ENCODE assay signal across 18 cellular contexts in the genomic region with DNA sequence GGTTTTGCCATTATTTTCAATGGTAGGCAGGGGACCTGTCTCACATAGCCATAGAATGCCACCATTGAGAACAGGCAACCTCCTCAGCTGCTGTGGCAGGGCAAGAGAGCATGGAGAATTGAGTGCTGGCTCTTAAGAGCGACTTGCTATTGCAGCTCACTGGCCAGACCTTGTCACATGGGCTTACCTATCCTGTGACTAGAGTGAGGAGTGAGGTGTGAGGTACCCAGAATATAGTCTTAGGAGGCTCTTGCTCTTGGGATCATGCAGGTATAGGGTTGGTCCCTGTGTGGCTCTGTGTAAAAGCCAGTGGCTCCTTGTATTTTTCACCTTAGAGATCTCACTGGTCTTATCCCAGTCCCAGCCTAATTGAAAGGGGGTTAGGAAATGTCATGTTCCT. TPM values are rescaled to one million over a fixed set of nuclear protein-coding genes. Genes with fewer than 3 reads are reported as not detected.
DNase-seq lines count a peak whose midpoint lies in the region; ATAC-seq and TF ChIP-seq lines count a peak whose summit lies in the region.
"Had no signal": no experiment of that assay in that cellular context is flagged by ENCODE, and none has a peak within 500 bp of the region (broad histone marks: within the 10 kb centered on the region; RNA-seq: fewer than 3 reads in every experiment).

No MANE protein-coding gene starts in this region.

- H3K27me3 Mint-ChIP-seq in activated CD4-positive, alpha-beta T cell treated with anti-CD3 and anti-CD28 coated beads for 36 hours = no peaks in the 10 kb centered on the region
- no peaks in the 10 kb centered on the region for H3K27me3 Mint-ChIP-seq in activated CD8-positive, alpha-beta T cell treated with anti-CD3 and anti-CD28 coated beads, Interleukin-2, amount 10 ng/mL, durations not matched to agents 7 days and 5 days (ENCODE audit: low read depth)
- H3K27me3 Mint-ChIP-seq: CD8-positive, alpha-beta memory T cell; IgD-negative memory B cell had no signal

- peaks cover 34% of the 10 kb centered on the region for H3K4me1 ChIP-seq in OCI-LY1 (ENCODE audit: insufficient read depth, low read length, severe bottlenecking)
- H3K4me1 ChIP-seq: BLaER1, Caco-2, HAP-1 had no signal

- no peak overlapping the region for H3K27ac ChIP-seq in OCI-LY1 (ENCODE audit: low read depth, low read length, poor library complexity, severe bottlenecking)
- H3K27ac ChIP-seq: 22Rv1, BLaER1, GM23248 had no signal

- no peaks in the 10 kb centered on the region for H3K9me3 Mint-ChIP-seq in activated CD4-positive, alpha-beta T cell treated with anti-CD3 and anti-CD28 coated beads for 36 hours (ENCODE audit: low read depth)
- H3K9me3 Mint-ChIP-seq in activated CD8-positive, alpha-beta T cell treated with anti-CD3 and anti-CD28 coated beads, Interleukin-2, amount 10 ng/mL, durations not matched to agents 7 days and 5 days (ENCODE audit: insufficient read depth) = no peaks in the 10 kb centered on the region
- H3K9me3 Mint-ChIP-seq: CD8-positive, alpha-beta memory T cell; IgD-negative memory B cell had no signal

- no peaks in the 10 kb centered on the region for H3F3A ChIP-seq in OCI-LY1 (ENCODE audit: insufficient read depth, low read length)

- no peaks in the 10 kb centered on the region for H3K9me3 ChIP-seq in OCI-LY1 (ENCODE audit: low read length)
- H3K9me3 ChIP-seq: BLaER1, Caco-2, HAP-1 had no signal

- H3K27me3 ChIP-seq in OCI-LY1 (ENCODE audit: insufficient read depth, low read length) = no peaks in the 10 kb centered on the region
- H3K27me3 ChIP-seq: BLaER1 had no signal

- intact Hi-C loops in activated CD4-positive, alpha-beta T cell treated with anti-CD3 and anti-CD28 coated beads for 36 hours (cut with DNase I, micrococcal nuclease) = no loop called here

- H2AFZ ChIP-seq in OCI-LY1 (ENCODE audit: low read length) = peak overlapping the region; percentile 62
- H2AFZ ChIP-seq: GM23248 had no signal

- H3K36me3 ChIP-seq in OCI-LY1 (ENCODE audit: insufficient read depth, low read length) = no peaks in the 10 kb centered on the region
- H3K36me3 ChIP-seq: BLaER1, HAP-1 had no signal

- no peak overlapping the region for H3K4me3 Mint-ChIP-seq in activated CD4-positive, alpha-beta T cell treated with anti-CD3 and anti-CD28 coated beads for 36 hours
- H3K4me3 Mint-ChIP-seq in activated CD8-positive, alpha-beta T cell treated with anti-CD3 and anti-CD28 coated beads, Interleukin-2, amount 10 ng/mL, durations not matched to agents 7 days and 5 days = no peak overlapping the region
- H3K4me3 Mint-ChIP-seq: CD8-positive, alpha-beta memory T cell; IgD-negative memory B cell had no signal

- peak; percentile 43 for ATAC-seq in activated CD4-positive, alpha-beta T cell treated with anti-CD3 and anti-CD28 coated beads for 36 hours
- ATAC-seq in activated CD8-positive, alpha-beta T cell treated with anti-CD3 and anti-CD28 coated beads, Interleukin-2, amount 10 ng/mL, durations not matched to agents 7 days and 5 days = peak; percentile 58
- ATAC-seq in GM19395 (IDR thresholded peaks at IDR 0.05; ENCODE audit: unreplicated experiment) = no peak

- no peak overlapping the region for H3K4me2 ChIP-seq in OCI-LY1 (ENCODE audit: low read length)
- H3K4me2 ChIP-seq: BLaER1 had no signal

- H3K9me2 ChIP-seq in OCI-LY1 (ENCODE audit: low read depth, low read length) = no peaks in the 10 kb centered on the region

- H3K27ac Mint-ChIP-seq in activated CD4-positive, alpha-beta T cell treated with anti-CD3 and anti-CD28 coated beads for 36 hours = no peak overlapping the region
- H3K27ac Mint-ChIP-seq in activated CD8-positive, alpha-beta T cell treated with anti-CD3 and anti-CD28 coated beads, Interleukin-2, amount 10 ng/mL, durations not matched to agents 7 days and 5 days = no peak overlapping the region
- H3K27ac Mint-ChIP-seq: CD8-positive, alpha-beta memory T cell; IgD-negative memory B cell had no signal

- no peak for DNase-seq in activated CD4-positive, alpha-beta T cell treated with anti-CD3 and anti-CD28 coated beads for 36 hours
- no peak for DNase-seq in activated CD4-positive, alpha-beta T cell treated with anti-CD3 and anti-CD28 coated beads for 1 hour
- DNase-seq in activated CD8-positive, alpha-beta T cell treated with anti-CD3 and anti-CD28 coated beads, Interleukin-2, amount 10 ng/mL, durations not matched to agents 7 days and 5 days = no peak
- DNase-seq in germinal center (ENCODE audit: low spot score) (no peak), NCI-H524 treated with DMSO at 0.1 percent for 48 hours (lab: John Stamatoyannopoulos, UW) (no peak)
- DNase-seq: AML-193; Caco-2; CD8-positive, alpha-beta memory T cell; DND-41; GDM1; GM23248 had no signal

- H3K36me3 Mint-ChIP-seq in activated CD4-positive, alpha-beta T cell treated with anti-CD3 and anti-CD28 coated beads for 36 hours (ENCODE audit: low read depth) = no peaks in the 10 kb centered on the region
- H3K36me3 Mint-ChIP-seq in activated CD8-positive, alpha-beta T cell treated with anti-CD3 and anti-CD28 coated beads, Interleukin-2, amount 10 ng/mL, durations not matched to agents 7 days and 5 days (ENCODE audit: low read depth) = no peaks in the 10 kb centered on the region
- H3K36me3 Mint-ChIP-seq: CD8-positive, alpha-beta memory T cell; IgD-negative memory B cell had no signal

- POLR2A ChIA-PET in activated CD4-positive, alpha-beta T cell treated with anti-CD3 and anti-CD28 coated beads for 36 hours (lab: Charles Lee) = no interaction called here
- POLR2A ChIA-PET in activated CD8-positive, alpha-beta T cell treated with anti-CD3 and anti-CD28 coated beads, Interleukin-2, amount 10 ng/mL, durations not matched to agents 7 days and 5 days (lab: Charles Lee) = no interaction called here

- peaks cover 21% of the 10 kb centered on the region for H3K4me1 Mint-ChIP-seq in activated CD4-positive, alpha-beta T cell treated with anti-CD3 and anti-CD28 coated beads for 36 hours
- H3K4me1 Mint-ChIP-seq in activated CD8-positive, alpha-beta T cell treated with anti-CD3 and anti-CD28 coated beads, Interleukin-2, amount 10 ng/mL, durations not matched to agents 7 days and 5 days (ENCODE audit: low read depth) = peaks cover 4% of the 10 kb centered on the region

- no peak for TF ChIP-seq CTCF in OCI-LY1 (IDR thresholded peaks at IDR 0.05; ENCODE audit: low read length)

- CTCF ChIA-PET in activated CD4-positive, alpha-beta T cell treated with anti-CD3 and anti-CD28 coated beads for 36 hours (lab: Charles Lee) = interaction anchor here (1.9 kb wide), 1 partner anchor 10 kb away, joined by 5 read pairs; no protein-coding TSS in a partner anchor
- CTCF ChIA-PET in activated CD8-positive, alpha-beta T cell treated with anti-CD3 and anti-CD28 coated beads, Interleukin-2, amount 10 ng/mL, durations not matched to agents 7 days and 5 days (lab: Charles Lee) = no interaction called here

- H3K4me3 ChIP-seq in OCI-LY1 (ENCODE audit: low read depth, low read length, poor library complexity, severe bottlenecking) = no peak overlapping the region
- H3K4me3 ChIP-seq: BLaER1, GM23248, HAP-1 had no signal

- no peaks in the 10 kb centered on the region for H4K20me1 ChIP-seq in OCI-LY1 (ENCODE audit: insufficient read depth, low read length)
- H4K20me1 ChIP-seq: BLaER1 had no signal

- H3K9ac ChIP-seq in OCI-LY1 (ENCODE audit: low read length) = no peak overlapping the region
- H3K9ac ChIP-seq: BLaER1, GM23248 had no signal

- no peaks in the 10 kb centered on the region for H3K79me2 ChIP-seq in OCI-LY1 (ENCODE audit: insufficient read depth, low read length)

RNA-seq across cellular contexts. Expression of a gene that starts 39.8 kb away (rescaled TPM):
- total RNA-seq in activated CD4-positive, alpha-beta T cell treated with anti-CD3 and anti-CD28 coated beads for 36 hours = 10 to 100 TPM; 47.1 to 53.9 TPM
- 10 to 100 TPM; 54.9 to 55.5 TPM for total RNA-seq in activated CD8-positive, alpha-beta T cell treated with anti-CD3 and anti-CD28 coated beads, Interleukin-2, amount 10 ng/mL, durations not matched to agents 7 days and 5 days
- total RNA-seq: HT-29 had no signal
